ENCODE assay signal across 1 cellular context in the genomic region with DNA sequence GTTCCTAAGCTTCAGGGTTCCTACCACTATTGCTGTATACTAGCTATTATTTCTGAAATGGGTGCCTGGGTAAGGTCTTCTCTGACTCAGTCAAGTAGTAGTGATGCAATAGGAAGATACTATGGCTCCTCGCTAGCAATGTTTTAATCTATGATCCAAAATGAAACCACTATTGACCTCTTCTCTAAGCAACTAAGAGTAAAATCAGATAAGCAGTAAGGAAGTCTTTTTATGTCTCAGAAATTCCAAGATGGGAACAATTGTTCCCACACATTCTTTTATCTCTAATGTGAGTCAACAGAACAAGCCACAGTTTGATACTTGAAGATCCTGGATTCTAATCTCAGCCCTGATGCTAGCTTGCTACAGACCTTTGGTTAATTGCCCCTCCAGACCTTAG.
TF ChIP-seq lines count a peak whose summit lies in the region.

No MANE protein-coding gene starts in this region.

TF ChIP-seq in SK-N-SH treated with all-trans-retinoic acid at 6 μM for 48 hours, 23 proteins besides CTCF, POLR2A, EP300 and RAD21 (continued from another document):
- TF ChIP-seq, protein P1, sequence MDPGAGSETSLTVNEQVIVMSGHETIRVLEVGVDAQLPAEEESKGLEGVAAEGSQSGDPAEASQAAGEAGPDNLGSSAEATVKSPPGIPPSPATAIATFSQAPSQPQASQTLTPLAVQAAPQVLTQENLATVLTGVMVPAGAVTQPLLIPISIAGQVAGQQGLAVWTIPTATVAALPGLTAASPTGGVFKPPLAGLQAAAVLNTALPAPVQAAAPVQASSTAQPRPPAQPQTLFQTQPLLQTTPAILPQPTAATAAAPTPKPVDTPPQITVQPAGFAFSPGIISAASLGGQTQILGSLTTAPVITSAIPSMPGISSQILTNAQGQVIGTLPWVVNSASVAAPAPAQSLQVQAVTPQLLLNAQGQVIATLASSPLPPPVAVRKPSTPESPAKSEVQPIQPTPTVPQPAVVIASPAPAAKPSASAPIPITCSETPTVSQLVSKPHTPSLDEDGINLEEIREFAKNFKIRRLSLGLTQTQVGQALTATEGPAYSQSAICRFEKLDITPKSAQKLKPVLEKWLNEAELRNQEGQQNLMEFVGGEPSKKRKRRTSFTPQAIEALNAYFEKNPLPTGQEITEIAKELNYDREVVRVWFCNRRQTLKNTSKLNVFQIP (CRISPR knock-in tag; IDR thresholded peaks at IDR 0.05; ENCODE audit: borderline replicate concordance, low read depth), result no peak
- TF ChIP-seq SNAI2 (CRISPR knock-in tag; IDR thresholded peaks at IDR 0.05), result no peak
